In the genomic region with DNA sequence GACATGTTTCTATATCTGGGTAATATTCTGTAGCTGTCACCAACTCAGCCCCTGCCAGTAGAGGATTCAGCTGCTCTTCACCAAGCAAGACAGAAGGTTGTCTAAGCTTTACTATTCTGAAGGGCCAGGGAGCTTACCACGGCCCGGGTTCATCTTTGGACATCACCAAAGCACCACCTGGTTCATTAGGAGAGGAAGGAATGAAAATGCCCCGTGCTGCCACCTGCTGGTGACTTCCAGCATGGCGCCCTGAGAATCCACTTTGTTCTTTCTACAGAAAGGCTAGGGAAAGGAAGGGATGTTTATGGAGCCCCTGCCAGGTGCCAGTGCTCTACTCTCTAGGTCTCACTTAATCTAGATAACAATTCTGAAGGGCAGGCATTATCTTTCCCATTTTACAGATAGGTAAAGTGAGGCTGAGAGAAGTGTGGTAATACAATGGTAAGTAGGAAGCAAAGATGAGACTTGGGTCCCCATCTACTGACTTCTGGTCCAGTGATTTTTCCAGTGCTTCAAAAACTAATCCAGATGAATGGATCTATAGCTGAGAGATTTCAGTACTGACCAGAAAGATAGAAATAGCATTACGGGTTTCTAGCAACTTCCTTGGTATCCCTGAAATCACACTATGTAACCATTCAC, we compare ENCODE assay signal across 8 cellular contexts.
A peak's percentile ranks its signal among the peaks of the same experiment; 100 is the strongest.
DNase-seq lines count a peak whose midpoint lies in the region; TF ChIP-seq lines count a peak whose summit lies in the region.

No MANE protein-coding gene starts in this region.

- no peaks in the 10 kb centered on the region for H3K9me3 ChIP-seq in colonic mucosa

- H3K9ac ChIP-seq in colonic mucosa (ENCODE audit: low read depth in 2 of 2, low read length in 2 of 2) = no peak overlapping the region

- peaks cover 41% of the 10 kb centered on the region for H3K9me3 Mint-ChIP-seq in HFFc6

- peak; percentile 78 for TF ChIP-seq CTCF in HFFc6 (IDR thresholded peaks at IDR 0.05)
- TF ChIP-seq CTCF in colonic mucosa (IDR thresholded peaks at IDR 0.05) = peak; percentile 87

- H3K27me3 Mint-ChIP-seq in HFFc6 (ENCODE audit: insufficient read depth) = no peaks in the 10 kb centered on the region

- no peaks in the 10 kb centered on the region for H3K36me3 Mint-ChIP-seq in HFFc6 (ENCODE audit: low read depth)

- no peaks in the 10 kb centered on the region for H3K36me3 ChIP-seq in colonic mucosa

- intact Hi-C loops in colonic mucosa (cut with DNase I) = loop anchor here (10.0 kb wide), 1 partner anchor 122 kb away; no protein-coding TSS in a partner anchor

- no peak overlapping the region for H3K4me3 ChIP-seq in colonic mucosa

- no peaks in the 10 kb centered on the region for H3K4me1 Mint-ChIP-seq in HFFc6 (ENCODE audit: low read depth)

- H3K27me3 ChIP-seq in colonic mucosa = no peaks in the 10 kb centered on the region

- no peak overlapping the region for H3K27ac ChIP-seq in colonic mucosa

- H3K4me1 ChIP-seq in colonic mucosa = no peaks in the 10 kb centered on the region

- H3K27ac Mint-ChIP-seq in HFFc6 = no peak overlapping the region

- no peak overlapping the region for H3K4me3 Mint-ChIP-seq in HFFc6

- DNase-seq in NCI-H2081 (lab: John Stamatoyannopoulos, UW) (peak; percentile 67 to 80), NCI-H2081 treated with DMSO at 0.1 percent for 48 hours (lab: John Stamatoyannopoulos, UW) (no peak), HFFc6 (no peak), NCI-H1694 (lab: John Stamatoyannopoulos, UW) (peak; percentile 82), colonic mucosa (peak; percentile 66), medulla oblongata (ENCODE audit: extremely low spot score) (peak; percentile 66)
- DNase-seq in activated CD4-positive, CD25-positive, alpha-beta regulatory T cell treated with anti-CD3 and anti-CD28 coated beads, Interleukin-2, amount 50 U/mL, for 16 hours (ENCODE audit: low read depth, low spot score) = peak; percentile 0
- DNase-seq in stimulated activated CD8-positive, alpha-beta memory T cell treated with anti-CD3 and anti-CD28 coated beads, Interleukin-7, amount 100 ng/mL, for 24 hours (ENCODE audit: low read depth) = peak; percentile 45

Comparison
In these comparisons a context has a peak if more than half of its experiments do, and no peak if none do; other contexts are left out.
1. DNase-seq: peak in NCI-H2081 (2 of 2), NCI-H1694 (single experiment), activated CD4-positive, CD25-positive, alpha-beta regulatory T cell treated with anti-CD3 and anti-CD28 coated beads, Interleukin-2, amount 50 U/mL, for 16 hours (single experiment), colonic mucosa (single experiment), medulla oblongata (single experiment) and stimulated activated CD8-positive, alpha-beta memory T cell treated with anti-CD3 and anti-CD28 coated beads, Interleukin-7, amount 100 ng/mL, for 24 hours (single experiment); none in NCI-H2081 treated with DMSO at 0.1 percent for 48 hours (single experiment) and HFFc6 (single experiment).